21 cellular contexts compared by ENCODE assay signal in the genomic region with DNA sequence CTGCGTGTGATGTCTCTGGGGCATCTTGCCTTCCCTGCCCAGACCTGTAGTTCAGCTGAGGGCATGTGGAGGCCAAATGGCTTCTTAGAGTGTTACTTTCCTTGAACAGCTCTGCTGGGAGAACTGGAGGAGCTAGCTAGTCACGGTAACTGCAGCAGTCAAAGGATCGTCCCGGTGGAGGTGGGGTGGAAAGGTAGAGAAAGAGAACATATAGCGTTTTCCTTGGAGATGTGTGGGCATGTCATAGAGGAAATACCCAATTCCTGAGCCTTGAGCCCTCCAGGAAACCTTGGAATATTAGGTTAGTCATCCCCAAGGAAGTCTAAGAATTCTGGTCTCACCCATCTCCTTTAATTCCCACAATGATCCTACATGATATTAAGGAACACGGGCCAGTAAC. TPM values are rescaled to one million over a fixed set of nuclear protein-coding genes. Genes with fewer than 3 reads are reported as not detected.
DNase-seq lines count a peak whose midpoint lies in the region; ATAC-seq, FAIRE-seq and TF ChIP-seq lines count a peak whose summit lies in the region.
"Had no signal": no experiment of that assay in that cellular context is flagged by ENCODE, and none has a peak within 500 bp of the region (broad histone marks: within the 10 kb centered on the region; RNA-seq: fewer than 3 reads in every experiment).

No MANE protein-coding gene starts in this region.

- H3K9ac ChIP-seq in SK-N-SH: no peak overlapping the region

- H3K36me3 ChIP-seq in SK-N-SH (replicated peaks in 1 of 2; ENCODE audit: control insufficient read depth in 1 of 2, insufficient read depth in 2 of 2, low read length in 1 of 2): no peaks in the 10 kb centered on the region
- H3K36me3 ChIP-seq: esophagus muscularis mucosa, heart left ventricle had no signal

- no peak overlapping the region for H3K4me2 ChIP-seq in SK-N-SH

- 48% methylated on average over 6 of the region's 6 CpGs for WGBS in SK-N-SH (ENCODE audit: low lambda C conversion rate)

- no peak for TF ChIP-seq EP300 in SK-N-SH (IDR thresholded peaks at IDR 0.05; ENCODE audit: borderline replicate concordance in 1 of 2, low read depth in 1 of 2, low read length in 1 of 2)

- POLR2A ChIA-PET in SK-N-SH (lab: Yijun Ruan, JAX) (no interaction called here), RWPE1 (lab: Yijun Ruan, JAX; ENCODE audit: low non-redundant PET) (interaction anchor here (0.8 to 1.0 kb wide), 2 partner anchors 41 to 112 kb away, joined by 3 to 4 read pairs; partner anchors contain the start of gene IL1B)

- ATAC-seq in SK-N-SH treated with all-trans-retinoic acid at 6 μM for 48 hours: no peak
- ATAC-seq: activated CD8-positive, alpha-beta T cell treated with anti-CD3 and anti-CD28 coated beads for 36 hours; heart left ventricle; naive thymus-derived CD4-positive, alpha-beta T cell had no signal

- no peaks in the 10 kb centered on the region for H4K20me1 ChIP-seq in SK-N-SH (ENCODE audit: insufficient read depth)

- no peaks in the 10 kb centered on the region for H3F3A ChIP-seq in SK-N-SH (replicated peaks; ENCODE audit: insufficient read depth)

- no peaks in the 10 kb centered on the region for H3K9me2 ChIP-seq in SK-N-SH

- H3K4me3 ChIP-seq in SK-N-SH (ENCODE audit: low read depth in 2 of 2, low read length in 1 of 2) (no peak overlapping the region), fibroblast of mammary gland (ENCODE audit: control insufficient read depth, low read depth, low read length) (no peak overlapping the region)
- H3K4me3 ChIP-seq: esophagus muscularis mucosa, heart left ventricle had no signal

- no peak overlapping the region for H3K27ac ChIP-seq in SK-N-SH (ENCODE audit: low read depth in 2 of 2, low read length in 1 of 2)
- peak overlapping the region; percentile 97 for H3K27ac ChIP-seq in RWPE1
- H3K27ac ChIP-seq: 22Rv1, esophagus muscularis mucosa, heart left ventricle had no signal

- TF ChIP-seq RAD21 in SK-N-SH (IDR thresholded peaks at IDR 0.05; ENCODE audit: low read length): no peak

- H3K27me3 ChIP-seq in SK-N-SH (ENCODE audit: insufficient read depth): no peaks in the 10 kb centered on the region
- H3K27me3 ChIP-seq: esophagus muscularis mucosa had no signal

- no peak for DNase-seq in SK-N-SH
- peak; percentile 92 for DNase-seq in RWPE1 (ENCODE audit: low spot score)
- peak; percentile 12 for DNase-seq in fibroblast of mammary gland (ENCODE audit: low read depth)
- DNase-seq in urothelium cell line (ENCODE audit: low spot score): no peak
- DNase-seq in RPMI8226: no peak
- DNase-seq in stimulated activated CD4-positive, alpha-beta T cell treated with anti-CD3 and anti-CD28 coated beads, Interleukin-2, amount 100 ng/mL, for 48 hours: no peak
- no peak for DNase-seq in hippocampal formation (lab: John Stamatoyannopoulos, UW)
- DNase-seq: activated CD8-positive, alpha-beta T cell treated with anti-CD3 and anti-CD28 coated beads for 36 hours; activated naive CD8-positive, alpha-beta T cell treated with anti-CD3 and anti-CD28 coated beads for 36 hours; activated T-cell treated with anti-CD3 and anti-CD28 coated beads, Interleukin-2, amount 50 U/mL, for 48 hours; C1 segment of cervical spinal cord; heart left ventricle; islet precursor cell; MM.1S; naive thymus-derived CD4-positive, alpha-beta T cell; NCI-H1694 treated with DMSO at 0.1 percent for 48 hours; NCI-H446 treated with DMSO at 0.1 percent for 48 hours; stimulated activated CD4-positive, alpha-beta T cell treated with anti-CD3 and anti-CD28 coated beads, Interleukin-4, amount 100 ng/mL, for 24 hours had no signal

- peak overlapping the region; percentile 59; the same call in 1 of the 2 replicates for H2AFZ ChIP-seq in SK-N-SH (ENCODE audit: low read depth)

- FAIRE-seq in urothelium cell line (lab: Jason Lieb, UNC): peak; percentile 42

- no peaks in the 10 kb centered on the region for H3K79me2 ChIP-seq in SK-N-SH (ENCODE audit: insufficient read depth)

- H3K4me1 ChIP-seq in SK-N-SH (ENCODE audit: control insufficient read depth in 1 of 2, insufficient read depth in 2 of 2, low read depth in 1 of 2, low read length in 1 of 2): peaks cover 0 to 11% of the 10 kb centered on the region in 2 experiments; a peak in 1 of 4 replicates
- H3K4me1 ChIP-seq: esophagus muscularis mucosa had no signal

- CTCF ChIA-PET in SK-N-SH (lab: Yijun Ruan, JAX): no interaction called here
- CTCF ChIA-PET in RWPE1 (lab: Yijun Ruan, JAX): interaction anchor here (1.1 to 1.4 kb wide), 2 partner anchors 8 to 45 kb away, joined by 3 to 13 read pairs; no protein-coding TSS in a partner anchor

- no peaks in the 10 kb centered on the region for H3K9me3 ChIP-seq in SK-N-SH
- H3K9me3 ChIP-seq: esophagus muscularis mucosa, heart left ventricle had no signal

- TF ChIP-seq CTCF in SK-N-SH (IDR thresholded peaks at IDR 0.05) (no peak), RWPE1 (conservative IDR thresholded peaks at IDR 0.05; ENCODE audit: low read depth) (no peak), fibroblast of mammary gland (conservative IDR thresholded peaks at IDR 0.05; ENCODE audit: control insufficient read depth, insufficient read depth, low read depth, low read length) (no peak)

TF ChIP-seq in SK-N-SH, 30 proteins besides CTCF, POLR2A, EP300 and RAD21 (continues in another document):
- no peak for TF ChIP-seq TCF12 (IDR thresholded peaks at IDR 0.05)
- TF ChIP-seq, protein P1, sequence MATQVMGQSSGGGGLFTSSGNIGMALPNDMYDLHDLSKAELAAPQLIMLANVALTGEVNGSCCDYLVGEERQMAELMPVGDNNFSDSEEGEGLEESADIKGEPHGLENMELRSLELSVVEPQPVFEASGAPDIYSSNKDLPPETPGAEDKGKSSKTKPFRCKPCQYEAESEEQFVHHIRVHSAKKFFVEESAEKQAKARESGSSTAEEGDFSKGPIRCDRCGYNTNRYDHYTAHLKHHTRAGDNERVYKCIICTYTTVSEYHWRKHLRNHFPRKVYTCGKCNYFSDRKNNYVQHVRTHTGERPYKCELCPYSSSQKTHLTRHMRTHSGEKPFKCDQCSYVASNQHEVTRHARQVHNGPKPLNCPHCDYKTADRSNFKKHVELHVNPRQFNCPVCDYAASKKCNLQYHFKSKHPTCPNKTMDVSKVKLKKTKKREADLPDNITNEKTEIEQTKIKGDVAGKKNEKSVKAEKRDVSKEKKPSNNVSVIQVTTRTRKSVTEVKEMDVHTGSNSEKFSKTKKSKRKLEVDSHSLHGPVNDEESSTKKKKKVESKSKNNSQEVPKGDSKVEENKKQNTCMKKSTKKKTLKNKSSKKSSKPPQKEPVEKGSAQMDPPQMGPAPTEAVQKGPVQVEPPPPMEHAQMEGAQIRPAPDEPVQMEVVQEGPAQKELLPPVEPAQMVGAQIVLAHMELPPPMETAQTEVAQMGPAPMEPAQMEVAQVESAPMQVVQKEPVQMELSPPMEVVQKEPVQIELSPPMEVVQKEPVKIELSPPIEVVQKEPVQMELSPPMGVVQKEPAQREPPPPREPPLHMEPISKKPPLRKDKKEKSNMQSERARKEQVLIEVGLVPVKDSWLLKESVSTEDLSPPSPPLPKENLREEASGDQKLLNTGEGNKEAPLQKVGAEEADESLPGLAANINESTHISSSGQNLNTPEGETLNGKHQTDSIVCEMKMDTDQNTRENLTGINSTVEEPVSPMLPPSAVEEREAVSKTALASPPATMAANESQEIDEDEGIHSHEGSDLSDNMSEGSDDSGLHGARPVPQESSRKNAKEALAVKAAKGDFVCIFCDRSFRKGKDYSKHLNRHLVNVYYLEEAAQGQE (IDR thresholded peaks at IDR 0.05; ENCODE audit: low read depth, low read length): no peak

TF ChIP-seq in SK-N-SH treated with all-trans-retinoic acid at 6 μM for 48 hours, 23 proteins besides CTCF, POLR2A, EP300 and RAD21:
- no peak for TF ChIP-seq TOX (CRISPR knock-in tag; IDR thresholded peaks at IDR 0.05; ENCODE audit: borderline replicate concordance)
- no peak for TF ChIP-seq BACH2 (CRISPR knock-in tag; IDR thresholded peaks at IDR 0.05; ENCODE audit: borderline replicate concordance)
- no peak for TF ChIP-seq POU6F1 (CRISPR knock-in tag; IDR thresholded peaks at IDR 0.05; ENCODE audit: borderline replicate concordance, low read depth)
- no peak for TF ChIP-seq SNAI2 (CRISPR knock-in tag; IDR thresholded peaks at IDR 0.05)
- TF ChIP-seq ZNF565 (CRISPR knock-in tag; conservative IDR thresholded peaks at IDR 0.05; ENCODE audit: low read depth): no peak
- TF ChIP-seq, protein P2, sequence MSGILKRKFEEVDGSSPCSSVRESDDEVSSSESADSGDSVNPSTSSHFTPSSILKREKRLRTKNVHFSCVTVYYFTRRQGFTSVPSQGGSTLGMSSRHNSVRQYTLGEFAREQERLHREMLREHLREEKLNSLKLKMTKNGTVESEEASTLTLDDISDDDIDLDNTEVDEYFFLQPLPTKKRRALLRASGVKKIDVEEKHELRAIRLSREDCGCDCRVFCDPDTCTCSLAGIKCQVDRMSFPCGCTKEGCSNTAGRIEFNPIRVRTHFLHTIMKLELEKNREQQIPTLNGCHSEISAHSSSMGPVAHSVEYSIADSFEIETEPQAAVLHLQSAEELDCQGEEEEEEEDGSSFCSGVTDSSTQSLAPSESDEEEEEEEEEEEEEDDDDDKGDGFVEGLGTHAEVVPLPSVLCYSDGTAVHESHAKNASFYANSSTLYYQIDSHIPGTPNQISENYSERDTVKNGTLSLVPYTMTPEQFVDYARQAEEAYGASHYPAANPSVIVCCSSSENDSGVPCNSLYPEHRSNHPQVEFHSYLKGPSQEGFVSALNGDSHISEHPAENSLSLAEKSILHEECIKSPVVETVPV (CRISPR knock-in tag; IDR thresholded peaks at IDR 0.05): no peak
- TF ChIP-seq ARNTL (CRISPR knock-in tag; IDR thresholded peaks at IDR 0.05; ENCODE audit: borderline replicate concordance, low read depth): no peak
- TF ChIP-seq ISL1 (CRISPR knock-in tag; IDR thresholded peaks at IDR 0.05): no peak
- no peak for TF ChIP-seq TCF4 (CRISPR knock-in tag; IDR thresholded peaks at IDR 0.05; ENCODE audit: borderline replicate concordance)

RNA-seq across cellular contexts. Expression of gene IL37, which starts 33.5 kb away (rescaled TPM):
- polyA plus RNA-seq in SK-N-SH (2012; rRNA removed): not detected in 2 replicates
- polyA plus RNA-seq in SK-N-SH (2012; cell fraction: cytosol; rRNA removed): not detected in 2 replicates
- 0.16 and 0.31 TPM in 2 replicates for polyA plus RNA-seq in SK-N-SH (2012; cell fraction: nucleus; rRNA removed)
- polyA plus RNA-seq: heart left ventricle; naive thymus-derived CD4-positive, alpha-beta T cell had no signal

RNA-seq across cellular contexts. Expression of gene IL1B, which starts 40.8 kb away (rescaled TPM):
- 0.25 and 0.60 TPM in 2 replicates for polyA plus RNA-seq in SK-N-SH (2012; rRNA removed)
- 0.21 and 0.30 TPM in 2 replicates for polyA plus RNA-seq in SK-N-SH (2012; cell fraction: cytosol; rRNA removed)
- 0.69 and 0.92 TPM in 2 replicates for polyA plus RNA-seq in SK-N-SH (2012; cell fraction: nucleus; rRNA removed)
- polyA plus RNA-seq: naive thymus-derived CD4-positive, alpha-beta T cell had no signal

Comparison
In these comparisons a context has a peak if more than half of its experiments do, and no peak if none do; other contexts are left out.
1. DNase-seq: peak in RWPE1 (single experiment) and fibroblast of mammary gland (single experiment); none in SK-N-SH (single experiment), urothelium cell line (single experiment), RPMI8226 (single experiment), stimulated activated CD4-positive, alpha-beta T cell treated with anti-CD3 and anti-CD28 coated beads, Interleukin-2, amount 100 ng/mL, for 48 hours (0 of 2) and hippocampal formation (0 of 2).